Comparison of ENCODE assay signal across 14 cellular contexts in the genomic region with DNA sequence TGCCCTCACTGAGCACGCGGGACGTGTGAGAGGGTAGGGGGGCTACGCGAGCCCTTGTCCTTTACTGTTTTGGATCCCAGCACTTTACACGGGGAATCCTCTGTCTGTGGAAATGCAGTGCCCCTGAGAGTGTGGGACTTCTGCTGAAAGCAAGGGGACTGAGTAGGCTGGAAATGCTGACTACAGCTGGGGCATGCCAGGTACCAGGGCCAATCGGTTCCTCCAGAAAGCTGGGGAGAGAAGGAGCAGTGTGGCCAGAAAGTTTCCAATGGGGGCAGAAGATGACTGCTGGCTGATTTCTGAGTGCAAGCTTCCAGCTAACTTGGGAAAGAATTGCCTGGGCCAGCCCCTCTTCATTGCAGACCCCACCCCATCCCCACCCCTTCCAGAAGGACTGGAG. TPM values are rescaled to one million over a fixed set of nuclear protein-coding genes. Genes with fewer than 3 reads are reported as not detected.
DNase-seq lines count a peak whose midpoint lies in the region; ATAC-seq and TF ChIP-seq lines count a peak whose summit lies in the region.
"Had no signal": no experiment of that assay in that cellular context is flagged by ENCODE, and none has a peak within 500 bp of the region (broad histone marks: within the 10 kb centered on the region; RNA-seq: fewer than 3 reads in every experiment).

No MANE protein-coding gene starts in this region.

- peaks cover 3% of the 10 kb centered on the region for H3K4me1 Mint-ChIP-seq in endodermal cell
- H3K4me1 Mint-ChIP-seq: activated CD4-positive, alpha-beta T cell treated with anti-CD3 and anti-CD28 coated beads, Interleukin-2, amount 10 ng/mL, durations not matched to agents 24 days and 14 days had no signal

- TF ChIP-seq POLR2A in thyroid gland (IDR thresholded peaks at IDR 0.05) = no peak

- H3K36me3 ChIP-seq in endodermal cell (ENCODE audit: control insufficient read depth, insufficient read depth, low read length) (no peaks in the 10 kb centered on the region), muscle layer of colon (ENCODE audit: insufficient read depth, low read length) (no peaks in the 10 kb centered on the region), thyroid gland (no peaks in the 10 kb centered on the region), mucosa of descending colon (ENCODE audit: low read depth) (no peaks in the 10 kb centered on the region)

- no peaks in the 10 kb centered on the region for H3K27me3 Mint-ChIP-seq in endodermal cell (ENCODE audit: insufficient read depth)

- DNase-seq in DMS 273 (lab: John Stamatoyannopoulos, UW; ENCODE audit: unreplicated experiment) = peak; percentile 37
- no peak for DNase-seq in DMS 273 treated with DMSO at 0.1 percent for 48 hours (lab: John Stamatoyannopoulos, UW)
- DNase-seq in endodermal cell = peak; percentile 59
- peak in 1 of 2 donors; percentile 2 for DNase-seq in thyroid gland
- DNase-seq in H4 (ENCODE audit: low spot score) = no peak
- DNase-seq in mucosa of descending colon = no peak
- DNase-seq: activated CD4-positive, alpha-beta T cell treated with anti-CD3 and anti-CD28 coated beads, Interleukin-2, amount 10 ng/mL, durations not matched to agents 24 days and 14 days; activated effector memory CD4-positive, alpha-beta T cell treated with anti-CD3 and anti-CD28 coated beads, Interleukin-2, amount 50 U/mL, for 16 hours; HFFc6; KG1; NCI-H187 treated with DMSO at 0.1 percent for 48 hours had no signal

- intact Hi-C loops in thyroid gland (cut with DNase I) (no loop called here), mucosa of descending colon (cut with DNase I, micrococcal nuclease) (no loop called here)

- ATAC-seq in HG03469 (IDR thresholded peaks at IDR 0.05; ENCODE audit: unreplicated experiment) = no peak
- ATAC-seq in mucosa of descending colon = no peak

- WGBS in endodermal cell (ENCODE audit: insufficient coverage in 1 of 2, insufficient read length in 1 of 2), 2 experiments = 10% methylated on average over 2 to 7 of the region's 7 CpGs
- 20% methylated on average over 1 of the region's 7 CpGs; no CpG with 5 or more reads in 1 of the 2 donors for WGBS in thyroid gland, 2 donors

- peaks cover 50% of the 10 kb centered on the region for H3K9me3 Mint-ChIP-seq in endodermal cell
- H3K9me3 Mint-ChIP-seq: activated CD4-positive, alpha-beta T cell treated with anti-CD3 and anti-CD28 coated beads, Interleukin-2, amount 10 ng/mL, durations not matched to agents 24 days and 14 days; HFFc6 had no signal

- H3K4me3 ChIP-seq in endodermal cell (ENCODE audit: low read length) (peak overlapping the region; percentile 79), muscle layer of colon (ENCODE audit: low read depth in 1 of 2, low read length in 2 of 2) (peak overlapping the region; percentile 42 to 47), thyroid gland (replicated peaks in 1 of 3) (peak overlapping the region in 1 of 3 donors; percentile 41), mucosa of descending colon (no peak overlapping the region)

- H3K4me1 ChIP-seq in endodermal cell (ENCODE audit: control insufficient read depth, insufficient read depth, low read length) (no peaks in the 10 kb centered on the region), muscle layer of colon (ENCODE audit: insufficient read depth, low read length) (no peaks in the 10 kb centered on the region), thyroid gland (no peaks in the 10 kb centered on the region), mucosa of descending colon (ENCODE audit: low read depth) (no peaks in the 10 kb centered on the region)

- peak overlapping the region; percentile 67 for H3K4me3 Mint-ChIP-seq in endodermal cell
- H3K4me3 Mint-ChIP-seq: activated CD4-positive, alpha-beta T cell treated with anti-CD3 and anti-CD28 coated beads, Interleukin-2, amount 10 ng/mL, durations not matched to agents 24 days and 14 days; HFFc6 had no signal

- H3K9ac ChIP-seq in endodermal cell (ENCODE audit: extremely low read depth, low read length, poor library complexity, severe bottlenecking) (peak overlapping the region; percentile 20), muscle layer of colon (ENCODE audit: low read length) (no peak overlapping the region)

- H3K9me3 ChIP-seq in endodermal cell (ENCODE audit: control insufficient read depth, low read length) (no peaks in the 10 kb centered on the region), muscle layer of colon (ENCODE audit: low read length) (no peaks in the 10 kb centered on the region), thyroid gland (no peaks in the 10 kb centered on the region), mucosa of descending colon (no peaks in the 10 kb centered on the region)

- H3K27me3 ChIP-seq in endodermal cell (ENCODE audit: control insufficient read depth, insufficient read depth, low read length, poor library complexity, severe bottlenecking) (no peaks in the 10 kb centered on the region), muscle layer of colon (ENCODE audit: control insufficient read depth in 1 of 2, insufficient read depth in 2 of 2, low read length in 2 of 2) (peaks cover 0 to 30% of the 10 kb centered on the region in 2 donors), thyroid gland (no peaks in the 10 kb centered on the region)

- TF ChIP-seq CTCF in endodermal cell (conservative IDR thresholded peaks at IDR 0.05) = no peak
- no peak for TF ChIP-seq CTCF in thyroid gland (IDR thresholded peaks at IDR 0.05)
- no peak for TF ChIP-seq CTCF in mucosa of descending colon (IDR thresholded peaks at IDR 0.05)

- H3K27ac ChIP-seq in endodermal cell (ENCODE audit: low read depth, low read length) (no peak overlapping the region), muscle layer of colon (ENCODE audit: low read depth, low read length) (no peak overlapping the region), thyroid gland (peak overlapping the region in 2 of 3 donors; percentile 36 to 71)
- H3K27ac ChIP-seq: 22Rv1 had no signal

- H3K27ac Mint-ChIP-seq in endodermal cell = no peak overlapping the region
- H3K27ac Mint-ChIP-seq: activated CD4-positive, alpha-beta T cell treated with anti-CD3 and anti-CD28 coated beads, Interleukin-2, amount 10 ng/mL, durations not matched to agents 24 days and 14 days; HFFc6 had no signal

- no peaks in the 10 kb centered on the region for H3K36me3 Mint-ChIP-seq in endodermal cell (ENCODE audit: low read depth)

RNA-seq across cellular contexts. Expression of a gene that starts 1.5 kb away (rescaled TPM):
- 10 to 100 TPM in 1 of 2 donors, 1 to 10 TPM in 1; 6.9 to 11.2 TPM for total RNA-seq in endodermal cell
- 4.7 TPM for polyA plus RNA-seq in endodermal cell (2013, experiment 1 of 2)
- 6.4 TPM for polyA plus RNA-seq in endodermal cell (2013, experiment 2 of 2)
- total RNA-seq in thyroid gland = 10 to 100 TPM in 1 of 4 donors, 1 to 10 TPM in 3; 5.5 to 11.7 (median 7.2) TPM
- under 0.01 and 0.06 TPM in 2 replicates for total RNA-seq in H4 (2014; rRNA removed; shearing (Covaris generic))
- 10 to 100 TPM in 1 of 3 donors, 1 to 10 TPM in 2; 1.2 to 11.8 (median 4.8) TPM for total RNA-seq in mucosa of descending colon

Comparison
In these comparisons a context has a peak if more than half of its experiments do, and no peak if none do; other contexts are left out.
1. DNase-seq: peak in DMS 273 (single experiment) and endodermal cell (single experiment); none in DMS 273 treated with DMSO at 0.1 percent for 48 hours (single experiment), H4 (single experiment) and mucosa of descending colon (0 of 3).
2. H3K27ac ChIP-seq: peak in thyroid gland (2 of 3); none in endodermal cell (single experiment) and muscle layer of colon (single experiment).